14 cellular contexts compared by ENCODE assay signal in genomic region chr17:70521821-70522256, GRCh38.
DNase-seq lines count a peak whose midpoint lies in the region; ATAC-seq lines count a peak whose summit lies in the region.
"Had no signal": no experiment of that assay in that cellular context is flagged by ENCODE, and none has a peak within 500 bp of the region (broad histone marks: within the 10 kb centered on the region; RNA-seq: fewer than 3 reads in every experiment).

No MANE protein-coding gene starts in this region.

- no peaks in the 10 kb centered on the region for H3K27me3 Mint-ChIP-seq in activated naive CD4-positive, alpha-beta T cell treated with anti-CD3 and anti-CD28 coated beads for 36 hours (ENCODE audit: low read depth)
- H3K27me3 Mint-ChIP-seq: activated B cell treated with CpG ODN at 0.5 μM for 24 hours; CD4-positive, CD25-positive, alpha-beta regulatory T cell; stimulated activated naive CD8-positive, alpha-beta T cell treated with anti-CD3 and anti-CD28 coated beads, Interleukin-15, Interleukin-2, amounts not matched to agents 100 ng/mL and 50 ng/mL, for 24 hours had no signal

- no peak overlapping the region for H3K4me3 Mint-ChIP-seq in activated naive CD4-positive, alpha-beta T cell treated with anti-CD3 and anti-CD28 coated beads for 36 hours
- H3K4me3 Mint-ChIP-seq: activated B cell treated with CpG ODN at 0.5 μM for 24 hours; CD4-positive, CD25-positive, alpha-beta regulatory T cell; stimulated activated naive CD8-positive, alpha-beta T cell treated with anti-CD3 and anti-CD28 coated beads, Interleukin-15, Interleukin-2, amounts not matched to agents 100 ng/mL and 50 ng/mL, for 24 hours had no signal

- no peak overlapping the region for H3K27ac Mint-ChIP-seq in activated naive CD4-positive, alpha-beta T cell treated with anti-CD3 and anti-CD28 coated beads for 36 hours
- H3K27ac Mint-ChIP-seq: activated B cell treated with CpG ODN at 0.5 μM for 24 hours; CD4-positive, CD25-positive, alpha-beta regulatory T cell; stimulated activated naive CD8-positive, alpha-beta T cell treated with anti-CD3 and anti-CD28 coated beads, Interleukin-15, Interleukin-2, amounts not matched to agents 100 ng/mL and 50 ng/mL, for 24 hours had no signal

- DNase-seq in NCI-H1092 treated with DMSO at 0.1 percent for 48 hours (lab: John Stamatoyannopoulos, UW): peak; percentile 69
- peak; percentile 33 for DNase-seq in SHP77 treated with DMSO at 0.1 percent for 48 hours (lab: John Stamatoyannopoulos, UW)
- peak; percentile 33 for DNase-seq in globus pallidus (ENCODE audit: low spot score)
- peak; percentile 36 for DNase-seq in renal cortical epithelial cell (ENCODE audit: low read depth)
- DNase-seq in activated naive CD4-positive, alpha-beta T cell treated with anti-CD3 and anti-CD28 coated beads for 36 hours: no peak
- DNase-seq in activated naive CD4-positive, alpha-beta T cell treated with Interleukin-2 at 50 U/mL for 16 hours: no peak
- DNase-seq: activated B cell treated with CpG ODN at 0.5 μM for 24 hours; activated T-cell treated with anti-CD3 and anti-CD28 coated beads, Interleukin-2, amount 50 U/mL, for 1 hour; CD4-positive, CD25-positive, alpha-beta regulatory T cell; H7; NCI-H2171 had no signal

- no peaks in the 10 kb centered on the region for H3K9me3 Mint-ChIP-seq in activated naive CD4-positive, alpha-beta T cell treated with anti-CD3 and anti-CD28 coated beads for 36 hours
- H3K9me3 Mint-ChIP-seq: activated B cell treated with CpG ODN at 0.5 μM for 24 hours; CD4-positive, CD25-positive, alpha-beta regulatory T cell; stimulated activated naive CD8-positive, alpha-beta T cell treated with anti-CD3 and anti-CD28 coated beads, Interleukin-15, Interleukin-2, amounts not matched to agents 100 ng/mL and 50 ng/mL, for 24 hours had no signal

- no peaks in the 10 kb centered on the region for H3K4me1 Mint-ChIP-seq in activated naive CD4-positive, alpha-beta T cell treated with anti-CD3 and anti-CD28 coated beads for 36 hours (ENCODE audit: low read depth)
- H3K4me1 Mint-ChIP-seq: CD4-positive, CD25-positive, alpha-beta regulatory T cell had no signal

- intact Hi-C loops in activated naive CD4-positive, alpha-beta T cell treated with anti-CD3 and anti-CD28 coated beads for 36 hours (cut with micrococcal nuclease): no loop called here

- ATAC-seq in HG03469 (IDR thresholded peaks at IDR 0.05; ENCODE audit: unreplicated experiment) (no peak), GM18498 (IDR thresholded peaks at IDR 0.05; ENCODE audit: unreplicated experiment) (no peak)

- no peaks in the 10 kb centered on the region for H3K36me3 Mint-ChIP-seq in activated naive CD4-positive, alpha-beta T cell treated with anti-CD3 and anti-CD28 coated beads for 36 hours (ENCODE audit: low read depth)
- H3K36me3 Mint-ChIP-seq: CD4-positive, CD25-positive, alpha-beta regulatory T cell had no signal

- CTCF ChIA-PET in activated naive CD4-positive, alpha-beta T cell treated with anti-CD3 and anti-CD28 coated beads for 36 hours (lab: Charles Lee): no interaction called here

Comparison
In these comparisons a context has a peak if more than half of its experiments do, and no peak if none do; other contexts are left out.
1. DNase-seq: peak in NCI-H1092 treated with DMSO at 0.1 percent for 48 hours (single experiment), SHP77 treated with DMSO at 0.1 percent for 48 hours (single experiment), globus pallidus (single experiment) and renal cortical epithelial cell (single experiment); none in activated naive CD4-positive, alpha-beta T cell treated with anti-CD3 and anti-CD28 coated beads for 36 hours (single experiment) and activated naive CD4-positive, alpha-beta T cell treated with Interleukin-2 at 50 U/mL for 16 hours (single experiment).